ENCODE assay signal across 9 cellular contexts in the genomic region with DNA sequence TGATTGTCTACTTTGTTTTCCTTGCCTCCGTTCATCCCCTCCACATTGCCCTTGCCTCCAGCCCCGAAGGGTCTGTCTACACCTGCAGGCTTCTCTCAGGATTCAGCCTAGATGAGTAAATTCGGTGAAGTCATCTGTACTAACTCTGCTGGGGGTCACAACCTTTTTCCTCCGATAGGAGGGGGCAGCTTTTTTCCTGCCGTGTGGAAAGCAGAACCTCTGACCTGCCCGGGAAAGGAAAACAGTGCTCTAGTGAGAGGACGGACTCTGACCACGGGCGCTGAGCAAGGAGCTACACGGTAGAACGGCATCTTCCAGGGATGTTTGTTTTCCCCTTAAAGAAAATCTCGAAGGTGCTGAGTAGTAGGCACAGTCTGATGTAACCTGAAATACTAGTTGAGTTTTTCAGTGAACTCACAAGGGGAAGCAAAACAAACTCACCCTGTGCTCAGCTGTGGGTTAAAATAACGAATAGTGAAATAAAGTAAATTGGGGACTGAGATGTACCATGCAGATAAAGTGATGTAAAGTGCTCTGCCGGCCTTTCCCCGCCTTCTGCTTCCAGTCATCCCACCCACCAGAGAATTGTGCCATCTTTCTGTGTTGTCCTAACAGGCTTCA.
DNase-seq lines count a peak whose midpoint lies in the region; FAIRE-seq and TF ChIP-seq lines count a peak whose summit lies in the region.
"Had no signal": no experiment of that assay in that cellular context is flagged by ENCODE, and none has a peak within 500 bp of the region (broad histone marks: within the 10 kb centered on the region; RNA-seq: fewer than 3 reads in every experiment).

No MANE protein-coding gene starts in this region.

- no peak overlapping the region for H4K8ac ChIP-seq in neuronal stem cell (ENCODE audit: low read depth, low read length)

- no peak overlapping the region for H4K91ac ChIP-seq in neuronal stem cell (ENCODE audit: low read depth, low read length, poor library complexity)

- H3K36me3 ChIP-seq in adipocyte (ENCODE audit: control insufficient read depth, insufficient read depth, low read length, severe bottlenecking) (peaks cover 31% of the 10 kb centered on the region), neuronal stem cell (replicated peaks in 1 of 2; ENCODE audit: control insufficient read depth in 2 of 2, insufficient read depth in 2 of 2, low read length in 2 of 2) (peaks cover 1 to 40% of the 10 kb centered on the region in 2 donors)

- H2AK5ac ChIP-seq in neuronal stem cell (ENCODE audit: low read depth, low read length), result no peak overlapping the region

- H3K79me1 ChIP-seq in neuronal stem cell (ENCODE audit: low read depth, low read length), result peaks cover 1% of the 10 kb centered on the region

- no peak overlapping the region for H2BK12ac ChIP-seq in neuronal stem cell (ENCODE audit: low read length)

- no CpG with 5 or more reads among the region's 15 CpGs for WGBS in neuronal stem cell (ENCODE audit: extremely low coverage in 2 of 2, insufficient read length in 2 of 2, insufficient replicate concordance in 1 of 2), 2 donors

- H2BK120ac ChIP-seq in neuronal stem cell (ENCODE audit: low read depth, low read length), result no peak overlapping the region

- TF ChIP-seq CTCF in HFF-Myc (IDR thresholded peaks at IDR 0.05; ENCODE audit: low read depth, low read length, missing control alignments), result no peak

- H3K23ac ChIP-seq in neuronal stem cell (ENCODE audit: low read depth, low read length, poor library complexity), result no peak overlapping the region

- H3K27me3 ChIP-seq in adipocyte (replicated peaks; ENCODE audit: control insufficient read depth, insufficient read depth, low read length), result no peaks in the 10 kb centered on the region
- peaks cover 0 to 10% (median 0%) of the 10 kb centered on the region in 3 experiments for H3K27me3 ChIP-seq in neuronal stem cell (ENCODE audit: control insufficient read depth in 3 of 3, insufficient read depth in 3 of 3, low read depth in 1 of 3, low read length in 3 of 3)

- no peak overlapping the region for H3K4me2 ChIP-seq in neuronal stem cell (ENCODE audit: insufficient read depth, low read length, poor library complexity, severe bottlenecking)

- H3K9me3 ChIP-seq in adipocyte (ENCODE audit: control insufficient read depth, low read length) (no peaks in the 10 kb centered on the region), neuronal stem cell (replicated peaks in 1 of 2; ENCODE audit: control insufficient read depth in 2 of 2, insufficient read depth in 1 of 2, low read depth in 1 of 2, low read length in 2 of 2) (no peaks in the 10 kb centered on the region)

- H2BK15ac ChIP-seq in neuronal stem cell (ENCODE audit: low read length), result no peak overlapping the region

- peak overlapping the region; percentile 80 for H3K4me3 ChIP-seq in HFF-Myc (replicated peaks; ENCODE audit: low read depth, low read length)
- no peak overlapping the region for H3K4me3 ChIP-seq in adipocyte (ENCODE audit: low read length)
- H3K4me3 ChIP-seq in neuronal stem cell (ENCODE audit: low read length in 2 of 2), result no peak overlapping the region

- no peak for FAIRE-seq in HTR-8/SVneo (lab: Jason Lieb, UNC)
- FAIRE-seq: GM18507 had no signal

- H3K4me1 ChIP-seq in adipocyte (ENCODE audit: control insufficient read depth, insufficient read depth, low read length) (peaks cover 15% of the 10 kb centered on the region), neuronal stem cell (ENCODE audit: control insufficient read depth in 2 of 2, insufficient read depth in 1 of 2, low read depth in 1 of 2, low read length in 2 of 2) (peaks cover 0 to 18% of the 10 kb centered on the region in 2 donors)

- H3K9ac ChIP-seq in adipocyte (ENCODE audit: low read length) (peak overlapping the region; percentile 92), neuronal stem cell (ENCODE audit: low read depth, low read length, poor library complexity) (no peak overlapping the region)

- H3K14ac ChIP-seq in neuronal stem cell (ENCODE audit: low read length), result no peak overlapping the region

- no peak overlapping the region for H3K18ac ChIP-seq in neuronal stem cell (ENCODE audit: low read length)

- H2AFZ ChIP-seq in neuronal stem cell (ENCODE audit: low read length), result no peak overlapping the region

- DNase-seq in HFF-Myc (ENCODE audit: extremely low read depth, low read depth) (no peak), adipocyte (ENCODE audit: low read depth) (peak; percentile 63), kidney glomerular epithelial cell (lab: John Stamatoyannopoulos, UW) (peak; percentile 80), smooth muscle cell of the brain vasculature (ENCODE audit: low read depth, low spot score) (peak; percentile 67), HTR-8/SVneo (ENCODE audit: insufficient read length, low spot score) (no peak), midbrain (lab: John Stamatoyannopoulos, UW) (no peak), neuronal stem cell (ENCODE audit: low spot score) (no peak)
- no peak for DNase-seq in stimulated activated CD4-positive, alpha-beta T cell treated with anti-CD3 and anti-CD28 coated beads, Interleukin-15, amount 100 ng/mL, for 24 hours

- no peak overlapping the region for H3K27ac ChIP-seq in neuronal stem cell (replicated peaks; ENCODE audit: low read length)

- no peak overlapping the region for H2BK5ac ChIP-seq in neuronal stem cell (ENCODE audit: low read length)

- H3K4ac ChIP-seq in neuronal stem cell (ENCODE audit: low read length), result no peak overlapping the region

Comparison
In these comparisons a context has a peak if more than half of its experiments do, and no peak if none do; other contexts are left out.
1. DNase-seq: peak in adipocyte (single experiment), kidney glomerular epithelial cell (single experiment) and smooth muscle cell of the brain vasculature (single experiment); none in HFF-Myc (single experiment), HTR-8/SVneo (single experiment), midbrain (single experiment), neuronal stem cell (single experiment) and stimulated activated CD4-positive, alpha-beta T cell treated with anti-CD3 and anti-CD28 coated beads, Interleukin-15, amount 100 ng/mL, for 24 hours (single experiment).